In genomic region chr9:98191615-98192502, GRCh38 we compare ENCODE assay signal across 8 cellular contexts. TPM values are rescaled to one million over a fixed set of nuclear protein-coding genes. Genes with fewer than 3 reads are reported as not detected.
A peak's percentile ranks its signal among the peaks of the same experiment; 100 is the strongest.
DNase-seq lines count a peak whose midpoint lies in the region; ATAC-seq and TF ChIP-seq lines count a peak whose summit lies in the region.

No MANE protein-coding gene starts in this region.

- H3K27ac Mint-ChIP-seq in activated T-helper 1 cell treated with anti-CD3 and anti-CD28 coated beads, Interleukin-12 subunit alpha, Interleukin-12 subunit beta, Interleukin-2, Interleukin-4 antibody, amounts not matched to agents 30 ng/mL and 10 ng/mL and 1 ng/mL, durations not matched to agents 14 hours and 24 hours and 36 hours = no peak overlapping the region

- H3K36me3 Mint-ChIP-seq in activated T-helper 1 cell treated with anti-CD3 and anti-CD28 coated beads, Interleukin-12 subunit alpha, Interleukin-12 subunit beta, Interleukin-2, Interleukin-4 antibody, amounts not matched to agents 30 ng/mL and 10 ng/mL and 1 ng/mL, durations not matched to agents 14 hours and 24 hours and 36 hours (ENCODE audit: low read depth) = no peaks in the 10 kb centered on the region

- H3K27ac ChIP-seq in gastroesophageal sphincter = peak overlapping the region in 3 of 4 donors; percentile 58 to 77 (median 76)

- intact Hi-C loops in activated T-helper 1 cell treated with anti-CD3 and anti-CD28 coated beads, Interleukin-12 subunit alpha, Interleukin-12 subunit beta, Interleukin-2, Interleukin-4 antibody, amounts not matched to agents 30 ng/mL and 10 ng/mL and 1 ng/mL, durations not matched to agents 14 hours and 24 hours and 36 hours (cut with micrococcal nuclease) = no loop called here
- intact Hi-C loops in posterior vena cava (cut with DNase I) = no loop called here

- TF ChIP-seq POLR2A in gastroesophageal sphincter (IDR thresholded peaks at IDR 0.05) = no peak

- DNase-seq in NCI-H82 (lab: John Stamatoyannopoulos, UW) = peak; percentile 63
- no peak for DNase-seq in NCI-H82 treated with DMSO at 0.1 percent for 48 hours (lab: John Stamatoyannopoulos, UW; ENCODE audit: unreplicated experiment)
- peak; percentile 22 for DNase-seq in M059J (ENCODE audit: low read depth)
- peak; percentile 7 for DNase-seq in activated T-helper 1 cell treated with anti-CD3 and anti-CD28 coated beads, Interleukin-12 subunit alpha, Interleukin-12 subunit beta, Interleukin-2, Interleukin-4 antibody, amounts not matched to agents 30 ng/mL and 10 ng/mL and 1 ng/mL, durations not matched to agents 14 hours and 24 hours and 36 hours (ENCODE audit: low spot score)
- peak; percentile 86 for DNase-seq in posterior vena cava (ENCODE audit: low spot score)
- DNase-seq in hippocampal formation (lab: John Stamatoyannopoulos, UW) = no peak
- no peak for DNase-seq in COR-L47 (lab: John Stamatoyannopoulos, UW)

- no peak for TF ChIP-seq CTCF in gastroesophageal sphincter (IDR thresholded peaks at IDR 0.05)

- peaks cover 0 to 15% (median 8%) of the 10 kb centered on the region in 3 donors for H3K4me1 ChIP-seq in gastroesophageal sphincter

- H3K36me3 ChIP-seq in gastroesophageal sphincter = no peaks in the 10 kb centered on the region

- 3% methylated on average over 8 of the region's 47 CpGs; no CpG with 5 or more reads in 1 of the 2 donors for WGBS in gastroesophageal sphincter (ENCODE audit: low coverage in 1 of 2), 2 donors

- peaks cover 14% of the 10 kb centered on the region for H3K27me3 Mint-ChIP-seq in activated T-helper 1 cell treated with anti-CD3 and anti-CD28 coated beads, Interleukin-12 subunit alpha, Interleukin-12 subunit beta, Interleukin-2, Interleukin-4 antibody, amounts not matched to agents 30 ng/mL and 10 ng/mL and 1 ng/mL, durations not matched to agents 14 hours and 24 hours and 36 hours (ENCODE audit: insufficient read depth)

- no peaks in the 10 kb centered on the region for H3K9me3 Mint-ChIP-seq in activated T-helper 1 cell treated with anti-CD3 and anti-CD28 coated beads, Interleukin-12 subunit alpha, Interleukin-12 subunit beta, Interleukin-2, Interleukin-4 antibody, amounts not matched to agents 30 ng/mL and 10 ng/mL and 1 ng/mL, durations not matched to agents 14 hours and 24 hours and 36 hours

- H3K4me3 Mint-ChIP-seq in activated T-helper 1 cell treated with anti-CD3 and anti-CD28 coated beads, Interleukin-12 subunit alpha, Interleukin-12 subunit beta, Interleukin-2, Interleukin-4 antibody, amounts not matched to agents 30 ng/mL and 10 ng/mL and 1 ng/mL, durations not matched to agents 14 hours and 24 hours and 36 hours = peak overlapping the region; percentile 72

- no peak for TF ChIP-seq EP300 in gastroesophageal sphincter (IDR thresholded peaks at IDR 0.05)

- H3K4me3 ChIP-seq in gastroesophageal sphincter = peak overlapping the region; percentile 66 to 67

- ATAC-seq in gastroesophageal sphincter = no peak

- H3K9me3 ChIP-seq in gastroesophageal sphincter = no peaks in the 10 kb centered on the region

- peaks cover 16% of the 10 kb centered on the region for H3K4me1 Mint-ChIP-seq in activated T-helper 1 cell treated with anti-CD3 and anti-CD28 coated beads, Interleukin-12 subunit alpha, Interleukin-12 subunit beta, Interleukin-2, Interleukin-4 antibody, amounts not matched to agents 30 ng/mL and 10 ng/mL and 1 ng/mL, durations not matched to agents 14 hours and 24 hours and 36 hours (ENCODE audit: low read depth)

- H3K27me3 ChIP-seq in gastroesophageal sphincter = peaks cover 14% of the 10 kb centered on the region

RNA-seq across cellular contexts. Expression of gene CORO2A, which starts 0.6 kb away (rescaled TPM):
- 3.6 and 4.3 TPM in 2 replicates for total RNA-seq in M059J (2014; rRNA removed; shearing (Covaris generic))
- total RNA-seq in activated T-helper 1 cell treated with anti-CD3 and anti-CD28 coated beads, Interleukin-12 subunit alpha, Interleukin-12 subunit beta, Interleukin-2, Interleukin-4 antibody, amounts not matched to agents 30 ng/mL and 10 ng/mL and 1 ng/mL, durations not matched to agents 14 hours and 24 hours and 36 hours = 1.3 TPM in 2 replicates
- total RNA-seq in gastroesophageal sphincter = 1 to 10 TPM in 1 of 4 donors, under 1 TPM in 3; 0.77 to 4.8 (median 0.86) TPM
- 1 to 10 TPM in 1 of 2 donors, under 1 TPM in 1; 0.95 to 1.2 TPM for total RNA-seq in posterior vena cava

Comparison
In these comparisons a context has a peak if more than half of its experiments do, and no peak if none do; other contexts are left out.
1. DNase-seq: peak in NCI-H82 (single experiment), M059J (single experiment), activated T-helper 1 cell treated with anti-CD3 and anti-CD28 coated beads, Interleukin-12 subunit alpha, Interleukin-12 subunit beta, Interleukin-2, Interleukin-4 antibody, amounts not matched to agents 30 ng/mL and 10 ng/mL and 1 ng/mL, durations not matched to agents 14 hours and 24 hours and 36 hours (single experiment) and posterior vena cava (single experiment); none in NCI-H82 treated with DMSO at 0.1 percent for 48 hours (single experiment), hippocampal formation (0 of 2) and COR-L47 (single experiment).